1 cellular context compared by ENCODE assay signal in the genomic region with DNA sequence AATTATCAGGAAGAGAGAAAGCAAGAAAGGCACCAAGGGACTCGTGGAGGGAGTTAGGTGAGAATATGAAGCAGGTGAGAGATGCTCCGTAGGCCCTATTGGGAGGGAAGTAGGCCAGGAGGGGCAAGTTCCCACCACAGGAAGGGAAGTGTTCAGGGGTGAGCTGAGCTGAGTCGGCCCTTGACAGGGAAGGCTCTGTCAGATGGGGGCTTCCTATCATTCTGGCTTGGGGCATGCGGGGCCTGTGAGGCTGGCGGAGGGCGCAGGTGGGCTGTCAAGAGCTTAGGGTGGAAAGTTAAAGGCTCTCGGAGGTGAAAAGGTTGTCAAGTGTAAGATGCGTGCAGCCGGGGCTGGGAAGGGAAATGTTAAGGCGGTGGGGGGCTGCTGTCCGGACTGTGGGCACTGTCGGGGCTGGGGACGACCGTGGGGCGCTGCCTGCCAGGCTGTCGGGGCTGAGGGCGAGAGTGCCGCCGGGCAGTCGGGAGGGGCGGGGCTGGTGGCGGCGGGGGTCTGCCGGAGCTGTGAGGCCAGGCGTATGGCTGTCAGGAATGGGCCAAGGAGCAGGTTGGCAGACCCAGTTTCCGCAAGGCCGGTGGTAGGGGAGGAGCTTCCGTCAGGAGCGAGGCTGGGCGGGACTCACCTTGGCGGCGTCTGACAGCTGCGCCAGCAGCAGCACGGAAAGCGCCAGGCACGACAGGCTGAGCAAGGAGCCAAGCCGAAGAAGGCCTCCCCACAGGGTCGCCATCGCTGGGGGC.
TF ChIP-seq lines count a peak whose summit lies in the region.

No MANE protein-coding gene starts in this region.

TF ChIP-seq in GM12878, 131 proteins besides CTCF, POLR2A, EP300 and RAD21:
- TF ChIP-seq TCF3 (IDR thresholded peaks at IDR 0.05; ENCODE audit: borderline replicate concordance, insufficient read depth, low read depth, low read length) (0 out of 2 replicates have a peak, but pooled peaks have one; percentile 69), EED (IDR thresholded peaks at IDR 0.05; ENCODE audit: low read depth) (no peak), MLLT1 (IDR thresholded peaks at IDR 0.05) (peak; percentile 87; the same call in 1 of the 2 replicates), ZBTB4 (CRISPR knock-in tag; IDR thresholded peaks at IDR 0.05) (no peak), SPI1 (IDR thresholded peaks at IDR 0.05; ENCODE audit: borderline replicate concordance, insufficient read depth, low read depth, low read length) (peak; percentile 25; the same call in 1 of the 2 replicates), MXI1 (IDR thresholded peaks at IDR 0.05; ENCODE audit: low read depth, low read length) (peak; percentile 57; the same call in 1 of the 2 replicates), BRCA1 (IDR thresholded peaks at IDR 0.05; ENCODE audit: low read depth, low read length) (no peak), YBX1 (IDR thresholded peaks at IDR 0.05) (no peak), EZH2 (IDR thresholded peaks at IDR 0.05; ENCODE audit: borderline replicate concordance, control insufficient read depth, low read depth, low read length) (no peak), BACH1 (IDR thresholded peaks at IDR 0.05; ENCODE audit: borderline replicate concordance) (peak; percentile 78; the same call in 1 of the 2 replicates)
- TF ChIP-seq, protein P1, sequence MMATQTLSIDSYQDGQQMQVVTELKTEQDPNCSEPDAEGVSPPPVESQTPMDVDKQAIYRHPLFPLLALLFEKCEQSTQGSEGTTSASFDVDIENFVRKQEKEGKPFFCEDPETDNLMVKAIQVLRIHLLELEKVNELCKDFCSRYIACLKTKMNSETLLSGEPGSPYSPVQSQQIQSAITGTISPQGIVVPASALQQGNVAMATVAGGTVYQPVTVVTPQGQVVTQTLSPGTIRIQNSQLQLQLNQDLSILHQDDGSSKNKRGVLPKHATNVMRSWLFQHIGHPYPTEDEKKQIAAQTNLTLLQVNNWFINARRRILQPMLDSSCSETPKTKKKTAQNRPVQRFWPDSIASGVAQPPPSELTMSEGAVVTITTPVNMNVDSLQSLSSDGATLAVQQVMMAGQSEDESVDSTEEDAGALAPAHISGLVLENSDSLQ (IDR thresholded peaks at IDR 0.05) = 0 out of 2 replicates have a peak, but pooled peaks have one; percentile 34
